18 cellular contexts compared by ENCODE assay signal in genomic region chr6:72835749-72836148, GRCh38.
"Had no signal": no experiment of that assay in that cellular context is flagged by ENCODE, and none has a peak within 500 bp of the region (broad histone marks: within the 10 kb centered on the region; RNA-seq: fewer than 3 reads in every experiment).

No MANE protein-coding gene starts in this region.

- DNase-seq: islet precursor cell; left ventricle myocardium inferior; mesendoderm; naive B cell; natural killer cell; nephron progenitor cell; occipital lobe; psoas muscle; right lobe of liver; stimulated activated CD4-positive, alpha-beta T cell treated with anti-CD3 and anti-CD28 coated beads, Interleukin-1b, Interleukin-23, amount 100 ng/mL, for 48 hours; stimulated activated CD4-positive, alpha-beta T cell treated with anti-CD3 and anti-CD28 coated beads, Interleukin-2, amount 100 ng/mL, for 48 hours; stimulated activated CD4-positive, alpha-beta T cell treated with anti-CD3 and anti-CD28 coated beads, Interleukin-4, amount 100 ng/mL, for 4 hours; stimulated activated CD8-positive, alpha-beta memory T cell treated with anti-CD3 and anti-CD28 coated beads, Interleukin-4, amount 100 ng/mL, for 48 hours; stimulated activated naive CD4-positive, alpha-beta T cell treated with Interleukin-2 at 50 U/mL for 16 hours; stimulated activated naive CD8-positive, alpha-beta T cell treated with anti-CD3 and anti-CD28 coated beads, Interleukin-15, amount 100 ng/mL, for 72 hours; substantia nigra; uterus had no signal

- ATAC-seq: natural killer cell; psoas muscle; right lobe of liver; stimulated activated memory B cell treated with anti-CD40 and anti-IgM and Interleukin-4, amounts not matched to agents 10 μg/mL and 1 μg/mL and 100 μg/mL, for 72 hours; stimulated activated naive CD8-positive, alpha-beta T cell treated with anti-CD3 and anti-CD28 coated beads, Interleukin-15, amount 100 ng/mL, for 72 hours had no signal
